ENCODE assay signal across 1 cellular context in the genomic region with DNA sequence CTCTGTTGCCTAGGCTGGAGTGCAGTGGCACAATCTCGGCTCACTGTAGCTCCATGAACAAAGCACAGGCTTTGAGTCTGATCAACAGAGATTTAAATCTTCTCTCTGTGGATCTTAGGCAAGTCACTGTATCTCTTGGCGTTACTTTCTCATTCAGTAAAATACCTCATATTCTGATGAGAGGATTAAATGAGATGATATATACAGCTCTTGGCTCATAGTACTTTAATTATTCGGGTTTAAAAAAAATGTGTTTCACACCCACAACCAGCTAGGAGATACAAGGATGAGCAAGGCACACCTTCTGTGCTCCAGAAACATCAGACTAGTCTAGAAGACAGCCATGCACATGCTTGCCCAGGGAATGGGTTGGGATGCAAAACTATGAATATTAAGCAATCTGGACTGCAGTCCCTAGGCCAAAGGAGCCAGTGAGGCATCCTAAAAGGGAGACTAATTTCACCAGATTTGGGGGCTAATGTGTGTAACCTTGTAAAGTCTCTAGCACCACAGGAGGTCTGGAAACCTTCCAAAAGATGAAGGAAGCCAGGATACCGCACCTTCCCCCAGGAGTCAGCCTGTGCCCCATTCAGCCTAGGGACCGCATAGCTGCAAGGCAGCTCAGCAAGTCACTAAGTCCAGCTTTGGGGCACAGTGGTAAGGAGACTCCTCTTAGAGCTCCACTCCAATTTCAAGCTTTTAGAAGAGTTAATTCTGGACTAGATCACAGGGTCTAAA.
TF ChIP-seq lines count a peak whose summit lies in the region.

No MANE protein-coding gene starts in this region.

TF ChIP-seq in HEK293, 187 proteins besides CTCF, POLR2A, EP300 and RAD21 (continued from another document):
- TF ChIP-seq MEIS1 (CRISPR knock-in tag; IDR thresholded peaks at IDR 0.05; ENCODE audit: borderline replicate concordance) (no peak), ZBTB8A (tag by site-specific recombination; IDR thresholded peaks at IDR 0.05) (peak; percentile 71), ZNF747 (tag by site-specific recombination; IDR thresholded peaks at IDR 0.05) (no peak), ZIC2 (tag by site-specific recombination; IDR thresholded peaks at IDR 0.05) (peak; percentile 18; the same call in 1 of the 2 replicates)
TF ChIP-seq in HEK293: peak in this region for 6.
